21 cellular contexts compared by ENCODE assay signal in genomic region chr15:74393423-74393822, GRCh38. TPM values are rescaled to one million over a fixed set of nuclear protein-coding genes. Genes with fewer than 3 reads are reported as not detected.
DNase-seq lines count a peak whose midpoint lies in the region; ATAC-seq and TF ChIP-seq lines count a peak whose summit lies in the region.
"Had no signal": no experiment of that assay in that cellular context is flagged by ENCODE, and none has a peak within 500 bp of the region (broad histone marks: within the 10 kb centered on the region; RNA-seq: fewer than 3 reads in every experiment).

No MANE protein-coding gene starts in this region.

- no peak for ATAC-seq in stimulated activated naive CD8-positive, alpha-beta T cell treated with anti-CD3 and anti-CD28 coated beads, Interleukin-15, Interleukin-2, amounts not matched to agents 100 U/mL and 50 U/mL, for 24 hours
- ATAC-seq in GM19023 (IDR thresholded peaks at IDR 0.05; ENCODE audit: unreplicated experiment), result no peak
- ATAC-seq: gastrocnemius medialis, mucosa of descending colon had no signal

- H3K9me3 Mint-ChIP-seq in stimulated activated naive CD8-positive, alpha-beta T cell treated with anti-CD3 and anti-CD28 coated beads, Interleukin-15, Interleukin-2, amounts not matched to agents 100 ng/mL and 50 ng/mL, for 24 hours, result no peaks in the 10 kb centered on the region
- H3K9me3 Mint-ChIP-seq in activated naive CD8-positive, alpha-beta T cell treated with anti-CD3 and anti-CD28 coated beads for 36 hours, result no peaks in the 10 kb centered on the region
- no peaks in the 10 kb centered on the region for H3K9me3 Mint-ChIP-seq in nephron
- H3K9me3 Mint-ChIP-seq: H9, IgD-negative memory B cell had no signal

- DNase-seq in stimulated activated naive CD8-positive, alpha-beta T cell treated with anti-CD3 and anti-CD28 coated beads, Interleukin-15, Interleukin-2, amounts not matched to agents 100 U/mL and 50 U/mL, for 24 hours, result no peak
- no peak for DNase-seq in activated naive CD8-positive, alpha-beta T cell treated with anti-CD3 and anti-CD28 coated beads for 36 hours
- DNase-seq in NCI-H345 treated with DMSO at 0.1 percent for 48 hours (lab: John Stamatoyannopoulos, UW; ENCODE audit: unreplicated experiment) (no peak), NCI-H2196 treated with DMSO at 0.1 percent for 48 hours (lab: John Stamatoyannopoulos, UW; ENCODE audit: unreplicated experiment) (no peak)
- DNase-seq: activated naive CD4-positive, alpha-beta T cell treated with anti-CD3 and anti-CD28 coated beads, Interleukin-2, amount 50 U/mL, for 16 hours; activated T-cell treated with anti-CD3 and anti-CD28 coated beads for 4 hours; effector memory CD4-positive, alpha-beta T cell; gastrocnemius medialis; H9; islet precursor cell; MG63; mucosa of descending colon; NCI-H1417 treated with DMSO at 0.1 percent for 48 hours; NCI-H524 treated with DMSO at 0.1 percent for 48 hours; SJCRH30; stimulated activated CD4-positive, alpha-beta T cell treated with anti-CD3 and anti-CD28 coated beads, Interleukin-4, amount 100 ng/mL, for 24 hours; T-helper 1 cell had no signal

- H3K4me1 Mint-ChIP-seq in stimulated activated naive CD8-positive, alpha-beta T cell treated with anti-CD3 and anti-CD28 coated beads, Interleukin-15, Interleukin-2, amounts not matched to agents 100 ng/mL and 50 ng/mL, for 24 hours (ENCODE audit: low read depth), result peaks cover 95% of the 10 kb centered on the region
- H3K4me1 Mint-ChIP-seq in activated naive CD8-positive, alpha-beta T cell treated with anti-CD3 and anti-CD28 coated beads for 36 hours, result peaks cover 81% of the 10 kb centered on the region
- peaks cover 71% of the 10 kb centered on the region for H3K4me1 Mint-ChIP-seq in nephron

- no peak overlapping the region for H3K4me3 Mint-ChIP-seq in stimulated activated naive CD8-positive, alpha-beta T cell treated with anti-CD3 and anti-CD28 coated beads, Interleukin-15, Interleukin-2, amounts not matched to agents 100 ng/mL and 50 ng/mL, for 24 hours
- no peak overlapping the region for H3K4me3 Mint-ChIP-seq in activated naive CD8-positive, alpha-beta T cell treated with anti-CD3 and anti-CD28 coated beads for 36 hours
- peak overlapping the region in 1 of 3 experiments; percentile 24 for H3K4me3 Mint-ChIP-seq in nephron
- H3K4me3 Mint-ChIP-seq: H9 had no signal

- peak overlapping the region; percentile 98 for H3K27ac Mint-ChIP-seq in stimulated activated naive CD8-positive, alpha-beta T cell treated with anti-CD3 and anti-CD28 coated beads, Interleukin-15, Interleukin-2, amounts not matched to agents 100 ng/mL and 50 ng/mL, for 24 hours
- peak overlapping the region; percentile 84 for H3K27ac Mint-ChIP-seq in activated naive CD8-positive, alpha-beta T cell treated with anti-CD3 and anti-CD28 coated beads for 36 hours
- H3K27ac Mint-ChIP-seq in nephron, result peak overlapping the region; percentile 3 to 99 (median 98)

- TF ChIP-seq CTCF in nephron (IDR thresholded peaks at IDR 0.05; ENCODE audit: unreplicated experiment in 3 of 3), result no peak

- no peaks in the 10 kb centered on the region for H3K27me3 Mint-ChIP-seq in stimulated activated naive CD8-positive, alpha-beta T cell treated with anti-CD3 and anti-CD28 coated beads, Interleukin-15, Interleukin-2, amounts not matched to agents 100 ng/mL and 50 ng/mL, for 24 hours
- no peaks in the 10 kb centered on the region for H3K27me3 Mint-ChIP-seq in activated naive CD8-positive, alpha-beta T cell treated with anti-CD3 and anti-CD28 coated beads for 36 hours
- peaks cover 4% of the 10 kb centered on the region for H3K27me3 Mint-ChIP-seq in nephron (ENCODE audit: low read depth)
- H3K27me3 Mint-ChIP-seq: IgD-negative memory B cell had no signal

- H3K36me3 Mint-ChIP-seq in stimulated activated naive CD8-positive, alpha-beta T cell treated with anti-CD3 and anti-CD28 coated beads, Interleukin-15, Interleukin-2, amounts not matched to agents 100 ng/mL and 50 ng/mL, for 24 hours (ENCODE audit: low read depth), result peaks cover 11% of the 10 kb centered on the region
- H3K36me3 Mint-ChIP-seq in activated naive CD8-positive, alpha-beta T cell treated with anti-CD3 and anti-CD28 coated beads for 36 hours, result peaks cover 3% of the 10 kb centered on the region
- H3K36me3 Mint-ChIP-seq in nephron (ENCODE audit: low read depth), result no peaks in the 10 kb centered on the region
- H3K36me3 Mint-ChIP-seq: IgD-negative memory B cell had no signal

RNA-seq across cellular contexts. Expression of gene CYP11A1, which starts 26.0 kb away (rescaled TPM):
- total RNA-seq in activated naive CD8-positive, alpha-beta T cell treated with anti-CD3 and anti-CD28 coated beads for 36 hours, result under 1 TPM; 0.30 to 0.31 TPM
- total RNA-seq: SJCRH30 had no signal

RNA-seq across cellular contexts. Expression of gene SEMA7A, which starts 40.3 kb away (rescaled TPM):
- 10 to 100 TPM; 48.8 to 51.4 TPM for total RNA-seq in activated naive CD8-positive, alpha-beta T cell treated with anti-CD3 and anti-CD28 coated beads for 36 hours
